Comparison of ENCODE assay signal across 1 cellular context in genomic region chr9:105435453-105435852, GRCh38.
TF ChIP-seq lines count a peak whose summit lies in the region.

No MANE protein-coding gene starts in this region.

TF ChIP-seq in HepG2, 621 proteins besides CTCF, POLR2A, EP300 and RAD21:
- TF ChIP-seq CENPX (CRISPR knock-in tag; IDR thresholded peaks at IDR 0.05) (no peak), ZNF691 (CRISPR knock-in tag; IDR thresholded peaks at IDR 0.05; ENCODE audit: borderline replicate concordance, low read depth) (no peak), ZNF331 (CRISPR knock-in tag; IDR thresholded peaks at IDR 0.05) (no peak), ZSCAN21 (CRISPR knock-in tag; IDR thresholded peaks at IDR 0.05; ENCODE audit: borderline replicate concordance) (no peak), ZNF281 (CRISPR knock-in tag; IDR thresholded peaks at IDR 0.05; ENCODE audit: borderline replicate concordance) (no peak), ZNF441 (CRISPR knock-in tag; IDR thresholded peaks at IDR 0.05; ENCODE audit: borderline replicate concordance) (no peak), CREBL2 (CRISPR knock-in tag; IDR thresholded peaks at IDR 0.05; ENCODE audit: borderline replicate concordance) (no peak), RORA (CRISPR knock-in tag; IDR thresholded peaks at IDR 0.05) (no peak), FOXK2 (IDR thresholded peaks at IDR 0.05) (no peak), ZNF557 (CRISPR knock-in tag; IDR thresholded peaks at IDR 0.05) (no peak)
